ENCODE assay signal across 8 cellular contexts in the genomic region with DNA sequence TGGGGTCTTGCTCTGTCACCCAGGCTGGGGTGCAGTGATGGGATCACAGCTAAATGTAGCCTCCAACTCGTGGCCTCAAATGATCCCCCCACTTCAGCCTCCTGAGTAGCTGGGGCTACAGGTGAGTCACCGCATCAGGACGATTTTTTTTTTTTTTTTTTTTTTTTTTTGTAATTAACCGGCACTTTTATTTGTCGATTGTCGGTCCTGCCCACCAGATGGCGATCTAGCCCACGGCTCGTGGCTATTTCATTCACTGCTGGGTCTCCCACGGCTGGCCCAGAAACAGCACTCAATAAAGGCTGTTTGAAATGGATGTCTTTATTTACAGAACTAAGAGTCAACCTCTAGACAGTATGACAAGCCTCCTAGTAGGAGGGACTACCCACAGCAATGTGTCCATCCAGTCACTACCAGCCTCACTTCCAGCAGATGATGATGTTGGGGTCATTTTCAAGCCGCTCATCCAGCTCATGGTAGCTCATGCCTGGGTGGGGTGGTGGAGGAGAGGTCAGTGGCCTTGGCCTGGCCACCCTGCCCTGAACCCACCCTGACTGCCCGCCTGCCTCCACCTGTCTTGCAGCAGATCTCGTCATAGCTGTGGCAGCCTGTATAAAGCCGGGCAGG. TPM values are rescaled to one million over a fixed set of nuclear protein-coding genes. Genes with fewer than 3 reads are reported as not detected.
DNase-seq lines count a peak whose midpoint lies in the region; ATAC-seq, FAIRE-seq and TF ChIP-seq lines count a peak whose summit lies in the region.

No MANE protein-coding gene starts in this region.

- intact Hi-C loops in CD4-positive, alpha-beta T cell (cut with DNase I, micrococcal nuclease) = loop anchor here (1.0 to 5.0 kb wide), 2 partner anchors 195 to 265 kb away; a partner anchor contains a TSS
- intact Hi-C loops in ovary (cut with DNase I) (loop anchor here in 3 of 4 donors (5.0 kb wide), 1 partner anchor 195 kb away; no protein-coding TSS in a partner anchor), lower leg skin (cut with DNase I; ENCODE audit: low total_unique reads) (loop anchor here (5.0 kb wide), 1 partner anchor 200 kb away; no protein-coding TSS in a partner anchor)

- no peak for TF ChIP-seq POLR2A in ovary (IDR thresholded peaks at IDR 0.05)
- no peak for TF ChIP-seq POLR2A in lower leg skin (IDR thresholded peaks at IDR 0.05)

- H3K27ac ChIP-seq in CD4-positive, alpha-beta T cell (ENCODE audit: low read depth, low read length) = no peak overlapping the region
- H3K27ac ChIP-seq in HL-60 (replicated peaks) (no peak overlapping the region), ovary (no peak overlapping the region)

- peaks cover 16% of the 10 kb centered on the region for H3K4me1 ChIP-seq in ovary (ENCODE audit: insufficient read depth)

- no peaks in the 10 kb centered on the region for H3K36me3 ChIP-seq in ovary

- DNase-seq in CD4-positive, alpha-beta T cell = peak; percentile 55 to 77 (median 71)
- DNase-seq in HL-60 (ENCODE audit: low read depth in 1 of 2, low spot score in 1 of 2) (peak in 1 of 2 experiments; percentile 73), RCC 7860 (ENCODE audit: low spot score) (peak; percentile 46), fibroblast of pulmonary artery (ENCODE audit: low read depth) (peak; percentile 80), ovary (peak; percentile 65 to 85 (median 80)), lower leg skin (ENCODE audit: low spot score in 2 of 2) (no peak)
- DNase-seq in activated T-cell treated with anti-CD3 and anti-CD28 coated beads, Interleukin-2, amount 50 U/mL, for 48 hours = peak; percentile 82

- peak overlapping the region; percentile 80 for H3K27ac Mint-ChIP-seq in CD4-positive, alpha-beta T cell

- H3K27me3 Mint-ChIP-seq in CD4-positive, alpha-beta T cell = no peaks in the 10 kb centered on the region

- no peaks in the 10 kb centered on the region for H3K9me3 ChIP-seq in CD4-positive, alpha-beta T cell (ENCODE audit: control insufficient read depth, low read length)
- no peaks in the 10 kb centered on the region for H3K9me3 ChIP-seq in ovary

- H3K4me3 ChIP-seq in HL-60 (replicated peaks; ENCODE audit: insufficient read depth, low read length) = no peak overlapping the region
- no peak overlapping the region for H3K4me3 ChIP-seq in fibroblast of pulmonary artery (replicated peaks; ENCODE audit: low read depth, low read length)
- no peak overlapping the region for H3K4me3 ChIP-seq in ovary
- no peak overlapping the region for H3K4me3 ChIP-seq in lower leg skin (ENCODE audit: low read depth, poor library complexity, severe bottlenecking)

- no peaks in the 10 kb centered on the region for H3K9me3 Mint-ChIP-seq in CD4-positive, alpha-beta T cell

- peak; percentile 6 for ATAC-seq in CD4-positive, alpha-beta T cell (ENCODE audit: poor library complexity)
- ATAC-seq in GM18517 (IDR thresholded peaks at IDR 0.05; ENCODE audit: unreplicated experiment) = no peak

- TF ChIP-seq CTCF in CD4-positive, alpha-beta T cell (IDR thresholded peaks at IDR 0.05) = peak; percentile 72
- TF ChIP-seq CTCF in HL-60 (IDR thresholded peaks at IDR 0.05; ENCODE audit: insufficient read depth, low read length) (peak; percentile 23), fibroblast of pulmonary artery (IDR thresholded peaks at IDR 0.05; ENCODE audit: low read length, missing control alignments) (peak; percentile 59), ovary (IDR thresholded peaks at IDR 0.05) (peak in 2 of 3 donors; percentile 23), lower leg skin (IDR thresholded peaks at IDR 0.05) (no peak)

- H3K27me3 ChIP-seq in CD4-positive, alpha-beta T cell (ENCODE audit: control insufficient read depth, insufficient read depth, low read length) = no peaks in the 10 kb centered on the region
- H3K27me3 ChIP-seq in HL-60 (ENCODE audit: insufficient read depth, poor library complexity, severe bottlenecking) (no peaks in the 10 kb centered on the region), ovary (no peaks in the 10 kb centered on the region)

- 21 to 25% (median 23%) methylated on average over 14 of the region's 14 CpGs for WGBS in ovary, 3 donors
- WGBS in lower leg skin, 2 donors = 25 to 27% methylated on average over 14 of the region's 14 CpGs

- peaks cover 35% of the 10 kb centered on the region for H3K36me3 Mint-ChIP-seq in CD4-positive, alpha-beta T cell (ENCODE audit: low read depth)

- CTCF ChIA-PET in CD4-positive, alpha-beta T cell (lab: Charles Lee) = interaction anchor here (0.6 to 2.1 kb wide), 25 partner anchors 8 to 1914 kb away, joined by 3 to 20 read pairs (median 4); a partner anchor contains a TSS

- no peak for TF ChIP-seq EP300 in ovary (IDR thresholded peaks at IDR 0.05)

- peaks cover 64% of the 10 kb centered on the region for H3K4me1 Mint-ChIP-seq in CD4-positive, alpha-beta T cell (ENCODE audit: low read depth)

- POLR2A ChIA-PET in CD4-positive, alpha-beta T cell (lab: Charles Lee) = interaction anchor here (0.8 to 4.9 kb wide), 6 partner anchors 8 to 195 kb away, joined by 3 to 214 read pairs (median 5); a partner anchor contains a TSS

- FAIRE-seq in RCC 7860 (lab: Jason Lieb, UNC) = peak; percentile 47

- peak overlapping the region; percentile 74 for H3K4me3 Mint-ChIP-seq in CD4-positive, alpha-beta T cell

RNA-seq across cellular contexts. Expression of a gene that starts 1.8 kb away (rescaled TPM):
- total RNA-seq in CD4-positive, alpha-beta T cell = 1 to 10 TPM; 1.7 to 1.8 TPM
- total RNA-seq in ovary = 10 to 100 TPM in 2 of 7 donors, 1 to 10 TPM in 5; 1.0 to 75.1 (median 3.4) TPM
- under 1 TPM; 0.50 to 0.81 TPM for polyA plus RNA-seq in ovary
- total RNA-seq in lower leg skin = 1 to 10 TPM in 1 of 4 donors, under 1 TPM in 2, not detected in 1; 0.42 to 1.8 (median 0.74) TPM

RNA-seq across cellular contexts. Expression of a gene that starts 3.3 kb away (rescaled TPM):
- 10 to 100 TPM; 29.4 to 33.2 TPM for total RNA-seq in CD4-positive, alpha-beta T cell
- 10 to 100 TPM; 19.4 to 26.3 (median 22.4) TPM for total RNA-seq in ovary
- polyA plus RNA-seq in ovary = 10 to 100 TPM; 21.8 to 21.9 TPM
- total RNA-seq in lower leg skin = 10 to 100 TPM; 17.3 to 28.0 (median 23.2) TPM

RNA-seq across cellular contexts. Expression of a gene that starts 3.4 kb away (rescaled TPM):
- 10 to 100 TPM; 19.8 TPM for total RNA-seq in CD4-positive, alpha-beta T cell
- total RNA-seq in ovary = 10 to 100 TPM in 3 of 7 donors, 1 to 10 TPM in 4; 8.0 to 17.1 (median 9.6) TPM
- 10 to 100 TPM in 1 of 2 donors, 1 to 10 TPM in 1; 4.5 to 10.8 TPM for polyA plus RNA-seq in ovary
- 10 to 100 TPM in 2 of 4 donors, 1 to 10 TPM in 2; 6.0 to 19.7 (median 11.6) TPM for total RNA-seq in lower leg skin

RNA-seq across cellular contexts. Expression of a gene that starts 6.7 kb away (rescaled TPM):
- 10 to 100 TPM; 68.0 to 71.2 TPM for total RNA-seq in CD4-positive, alpha-beta T cell
- total RNA-seq in ovary (10 to 100 TPM; 16.2 to 32.6 (median 25.5) TPM), lower leg skin (10 to 100 TPM; 33.5 to 50.0 (median 47.2) TPM)
- polyA plus RNA-seq in ovary = 10 to 100 TPM; 12.5 to 27.4 TPM

RNA-seq across cellular contexts. Expression of a gene that starts 12.0 kb away (rescaled TPM):
- 10 to 100 TPM; 19.0 to 19.9 TPM for total RNA-seq in CD4-positive, alpha-beta T cell
- total RNA-seq in ovary (10 to 100 TPM; 32.3 to 58.4 (median 36.9) TPM), lower leg skin (10 to 100 TPM; 90.5 to 92.7 (median 92.4) TPM)
- 10 to 100 TPM in 1 of 2 donors, 1 to 10 TPM in 1; 8.5 to 40.2 TPM for polyA plus RNA-seq in ovary

Comparison
In these comparisons a context has a peak if more than half of its experiments do, and no peak if none do; other contexts are left out.
1. DNase-seq: peak in CD4-positive, alpha-beta T cell (10 of 10), RCC 7860 (single experiment), activated T-cell treated with anti-CD3 and anti-CD28 coated beads, Interleukin-2, amount 50 U/mL, for 48 hours (2 of 2), fibroblast of pulmonary artery (single experiment) and ovary (5 of 5); none in lower leg skin (0 of 2).
2. CTCF ChIP-seq: peak in CD4-positive, alpha-beta T cell (single experiment), HL-60 (single experiment), fibroblast of pulmonary artery (single experiment) and ovary (2 of 3); none in lower leg skin (0 of 3).